Comparison of ENCODE assay signal across 1 cellular context in genomic region chr14:64943556-64943955, GRCh38.
TF ChIP-seq lines count a peak whose summit lies in the region.

No MANE protein-coding gene starts in this region.

TF ChIP-seq in A549, 52 proteins besides CTCF, POLR2A, EP300 and RAD21 (continued from another document):
- TF ChIP-seq MAZ (IDR thresholded peaks at IDR 0.05; ENCODE audit: borderline replicate concordance, low read depth, low read length) (no peak), FOXS1 (CRISPR knock-in tag; IDR thresholded peaks at IDR 0.05) (no peak), MAFK (IDR thresholded peaks at IDR 0.05; ENCODE audit: partially characterized antibody) (no peak)
